1 cellular context compared by ENCODE assay signal in genomic region chr2:82896117-82896516, GRCh38.
TF ChIP-seq lines count a peak whose summit lies in the region.

No MANE protein-coding gene starts in this region.

TF ChIP-seq in HepG2, 621 proteins besides CTCF, POLR2A, EP300 and RAD21 (continued from another document):
- TF ChIP-seq ZBTB34 (CRISPR knock-in tag; IDR thresholded peaks at IDR 0.05) (no peak), ZNF414 (CRISPR knock-in tag; IDR thresholded peaks at IDR 0.05) (no peak), MIER3 (CRISPR knock-in tag; IDR thresholded peaks at IDR 0.05; ENCODE audit: borderline replicate concordance) (no peak)
